Comparison of ENCODE assay signal across 1 cellular context in the genomic region with DNA sequence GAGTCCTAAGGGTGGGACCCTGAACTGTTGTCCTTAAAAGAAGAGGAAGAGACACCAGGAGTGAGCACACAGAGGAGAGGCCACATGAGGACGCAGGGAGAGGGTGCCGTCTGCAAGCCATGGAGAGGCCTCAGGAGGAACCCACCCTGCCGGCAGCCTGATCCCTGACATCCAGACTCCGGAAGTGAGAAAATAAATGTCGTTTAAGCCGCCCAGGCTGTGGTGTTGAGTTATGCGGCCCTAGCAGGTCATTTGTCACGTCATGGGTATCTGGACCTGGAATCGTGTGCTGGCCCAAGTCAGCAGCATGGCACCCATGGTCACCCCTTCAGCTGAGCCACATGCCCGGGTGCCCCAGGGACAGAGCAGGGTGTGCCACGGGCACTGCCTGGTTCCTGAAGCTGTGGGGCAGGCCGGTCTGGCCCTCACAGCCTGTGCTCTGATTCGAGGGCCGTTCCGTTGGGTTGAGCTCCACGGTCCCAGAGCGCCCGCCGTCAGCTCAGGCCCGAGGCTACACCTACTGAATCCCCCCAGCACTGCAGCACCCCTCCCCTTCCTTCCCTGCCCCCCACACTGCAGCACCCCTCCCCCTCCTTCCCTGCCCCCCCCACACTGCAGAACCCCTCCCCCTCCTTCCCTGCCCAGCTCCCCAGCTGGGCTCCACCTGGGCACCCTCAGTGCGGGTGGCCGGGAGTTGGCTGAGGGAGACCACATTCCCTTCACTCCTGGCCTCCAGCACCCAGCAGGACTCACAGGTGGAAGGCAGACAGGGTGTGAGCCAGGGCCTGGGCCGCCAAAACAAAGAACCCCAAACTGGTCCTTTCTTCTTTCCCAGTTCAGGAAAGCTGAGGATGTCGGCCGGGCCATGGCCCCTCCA.
TF ChIP-seq lines count a peak whose summit lies in the region.

No MANE protein-coding gene starts in this region.

TF ChIP-seq in HepG2, 621 proteins besides CTCF, POLR2A, EP300 and RAD21:
- 0 out of 2 replicates have a peak, but pooled peaks have one; percentile 14 for TF ChIP-seq KMT2B (CRISPR knock-in tag; IDR thresholded peaks at IDR 0.05)
- no peak for TF ChIP-seq FOXP1 (IDR thresholded peaks at IDR 0.05)
- TF ChIP-seq FOXP1 (CRISPR knock-in tag; IDR thresholded peaks at IDR 0.05), result no peak
- TF ChIP-seq, protein P1, sequence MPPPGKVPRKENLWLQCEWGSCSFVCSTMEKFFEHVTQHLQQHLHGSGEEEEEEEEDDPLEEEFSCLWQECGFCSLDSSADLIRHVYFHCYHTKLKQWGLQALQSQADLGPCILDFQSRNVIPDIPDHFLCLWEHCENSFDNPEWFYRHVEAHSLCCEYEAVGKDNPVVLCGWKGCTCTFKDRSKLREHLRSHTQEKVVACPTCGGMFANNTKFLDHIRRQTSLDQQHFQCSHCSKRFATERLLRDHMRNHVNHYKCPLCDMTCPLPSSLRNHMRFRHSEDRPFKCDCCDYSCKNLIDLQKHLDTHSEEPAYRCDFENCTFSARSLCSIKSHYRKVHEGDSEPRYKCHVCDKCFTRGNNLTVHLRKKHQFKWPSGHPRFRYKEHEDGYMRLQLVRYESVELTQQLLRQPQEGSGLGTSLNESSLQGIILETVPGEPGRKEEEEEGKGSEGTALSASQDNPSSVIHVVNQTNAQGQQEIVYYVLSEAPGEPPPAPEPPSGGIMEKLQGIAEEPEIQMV (CRISPR knock-in tag; IDR thresholded peaks at IDR 0.05; ENCODE audit: low read depth), result 0 out of 2 replicates have a peak, but pooled peaks have one; percentile 19
- TF ChIP-seq ZNF331 (CRISPR knock-in tag; IDR thresholded peaks at IDR 0.05), result no peak
- no peak for TF ChIP-seq ZNF781 (CRISPR knock-in tag; IDR thresholded peaks at IDR 0.05; ENCODE audit: borderline replicate concordance, not compliant biosample characterization)
- TF ChIP-seq HNRNPL (IDR thresholded peaks at IDR 0.05; ENCODE audit: low read depth, low read length), result peak; percentile 76
- TF ChIP-seq SAP130 (CRISPR knock-in tag; IDR thresholded peaks at IDR 0.05; ENCODE audit: low read depth), result 0 out of 2 replicates have a peak, but pooled peaks have one; percentile 11
- no peak for TF ChIP-seq MYNN (CRISPR knock-in tag; IDR thresholded peaks at IDR 0.05; ENCODE audit: low read depth)
- TF ChIP-seq ZNF768 (CRISPR knock-in tag; IDR thresholded peaks at IDR 0.05), result 0 out of 2 replicates have a peak, but pooled peaks have one; percentile 31
- TF ChIP-seq ZNF10 (CRISPR knock-in tag; IDR thresholded peaks at IDR 0.05; ENCODE audit: borderline replicate concordance, low read depth), result no peak
- TF ChIP-seq, protein P2, sequence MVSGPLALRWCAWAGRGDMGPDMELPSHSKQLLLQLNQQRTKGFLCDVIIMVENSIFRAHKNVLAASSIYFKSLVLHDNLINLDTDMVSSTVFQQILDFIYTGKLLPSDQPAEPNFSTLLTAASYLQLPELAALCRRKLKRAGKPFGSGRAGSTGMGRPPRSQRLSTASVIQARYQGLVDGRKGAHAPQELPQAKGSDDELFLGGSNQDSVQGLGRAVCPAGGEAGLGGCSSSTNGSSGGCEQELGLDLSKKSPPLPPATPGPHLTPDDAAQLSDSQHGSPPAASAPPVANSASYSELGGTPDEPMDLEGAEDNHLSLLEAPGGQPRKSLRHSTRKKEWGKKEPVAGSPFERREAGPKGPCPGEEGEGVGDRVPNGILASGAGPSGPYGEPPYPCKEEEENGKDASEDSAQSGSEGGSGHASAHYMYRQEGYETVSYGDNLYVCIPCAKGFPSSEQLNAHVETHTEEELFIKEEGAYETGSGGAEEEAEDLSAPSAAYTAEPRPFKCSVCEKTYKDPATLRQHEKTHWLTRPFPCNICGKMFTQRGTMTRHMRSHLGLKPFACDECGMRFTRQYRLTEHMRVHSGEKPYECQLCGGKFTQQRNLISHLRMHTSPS (CRISPR knock-in tag; IDR thresholded peaks at IDR 0.05; ENCODE audit: low read depth), result 0 out of 2 replicates have a peak, but pooled peaks have one; percentile 42
- TF ChIP-seq, protein P3, sequence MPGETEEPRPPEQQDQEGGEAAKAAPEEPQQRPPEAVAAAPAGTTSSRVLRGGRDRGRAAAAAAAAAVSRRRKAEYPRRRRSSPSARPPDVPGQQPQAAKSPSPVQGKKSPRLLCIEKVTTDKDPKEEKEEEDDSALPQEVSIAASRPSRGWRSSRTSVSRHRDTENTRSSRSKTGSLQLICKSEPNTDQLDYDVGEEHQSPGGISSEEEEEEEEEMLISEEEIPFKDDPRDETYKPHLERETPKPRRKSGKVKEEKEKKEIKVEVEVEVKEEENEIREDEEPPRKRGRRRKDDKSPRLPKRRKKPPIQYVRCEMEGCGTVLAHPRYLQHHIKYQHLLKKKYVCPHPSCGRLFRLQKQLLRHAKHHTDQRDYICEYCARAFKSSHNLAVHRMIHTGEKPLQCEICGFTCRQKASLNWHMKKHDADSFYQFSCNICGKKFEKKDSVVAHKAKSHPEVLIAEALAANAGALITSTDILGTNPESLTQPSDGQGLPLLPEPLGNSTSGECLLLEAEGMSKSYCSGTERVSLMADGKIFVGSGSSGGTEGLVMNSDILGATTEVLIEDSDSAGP (CRISPR knock-in tag; IDR thresholded peaks at IDR 0.05; ENCODE audit: borderline replicate concordance), result 0 out of 2 replicates have a peak, but pooled peaks have one; percentile 3
- peak; percentile 24; the same call in 1 of the 2 replicates for TF ChIP-seq ZNF891 (CRISPR knock-in tag; IDR thresholded peaks at IDR 0.05)
- TF ChIP-seq RXRB (CRISPR knock-in tag; IDR thresholded peaks at IDR 0.05; ENCODE audit: borderline replicate concordance), result peak; percentile 47
- TF ChIP-seq ZNF549 (CRISPR knock-in tag; IDR thresholded peaks at IDR 0.05), result no peak
- peak; percentile 31 for TF ChIP-seq AGO2 (optimal IDR thresholded peaks at IDR 0.05; ENCODE audit: low read depth, low read length)
- TF ChIP-seq ETV5 (CRISPR knock-in tag; IDR thresholded peaks at IDR 0.05; ENCODE audit: borderline replicate concordance), result peak; percentile 34; the same call in 1 of the 2 replicates
- TF ChIP-seq HNRNPLL (IDR thresholded peaks at IDR 0.05; ENCODE audit: low read depth, low read length, poor library complexity, severe bottlenecking), result peak; percentile 7
- no peak for TF ChIP-seq EHMT2 (IDR thresholded peaks at IDR 0.05; ENCODE audit: borderline replicate concordance, low read depth, low read length)
- TF ChIP-seq RFX3 (CRISPR knock-in tag; IDR thresholded peaks at IDR 0.05), result no peak
- TF ChIP-seq RARA (CRISPR knock-in tag; IDR thresholded peaks at IDR 0.05), result no peak
- no peak for TF ChIP-seq ZNF546 (CRISPR knock-in tag; conservative IDR thresholded peaks at IDR 0.05)
- TF ChIP-seq, protein P4, sequence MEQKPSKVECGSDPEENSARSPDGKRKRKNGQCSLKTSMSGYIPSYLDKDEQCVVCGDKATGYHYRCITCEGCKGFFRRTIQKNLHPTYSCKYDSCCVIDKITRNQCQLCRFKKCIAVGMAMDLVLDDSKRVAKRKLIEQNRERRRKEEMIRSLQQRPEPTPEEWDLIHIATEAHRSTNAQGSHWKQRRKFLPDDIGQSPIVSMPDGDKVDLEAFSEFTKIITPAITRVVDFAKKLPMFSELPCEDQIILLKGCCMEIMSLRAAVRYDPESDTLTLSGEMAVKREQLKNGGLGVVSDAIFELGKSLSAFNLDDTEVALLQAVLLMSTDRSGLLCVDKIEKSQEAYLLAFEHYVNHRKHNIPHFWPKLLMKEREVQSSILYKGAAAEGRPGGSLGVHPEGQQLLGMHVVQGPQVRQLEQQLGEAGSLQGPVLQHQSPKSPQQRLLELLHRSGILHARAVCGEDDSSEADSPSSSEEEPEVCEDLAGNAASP (CRISPR knock-in tag; IDR thresholded peaks at IDR 0.05; ENCODE audit: borderline replicate concordance), result peak; percentile 81; the same call in 1 of the 2 replicates
- no peak for TF ChIP-seq CHD2 (IDR thresholded peaks at IDR 0.05; ENCODE audit: low read depth, low read length)
- no peak for TF ChIP-seq NFE2L1 (CRISPR knock-in tag; IDR thresholded peaks at IDR 0.05; ENCODE audit: borderline replicate concordance)
- TF ChIP-seq ZBTB38 (CRISPR knock-in tag; IDR thresholded peaks at IDR 0.05), result peak; percentile 75; the same call in 1 of the 2 replicates
- no peak for TF ChIP-seq SRF (IDR thresholded peaks at IDR 0.05; ENCODE audit: low read depth, low read length)
- TF ChIP-seq, protein P5, sequence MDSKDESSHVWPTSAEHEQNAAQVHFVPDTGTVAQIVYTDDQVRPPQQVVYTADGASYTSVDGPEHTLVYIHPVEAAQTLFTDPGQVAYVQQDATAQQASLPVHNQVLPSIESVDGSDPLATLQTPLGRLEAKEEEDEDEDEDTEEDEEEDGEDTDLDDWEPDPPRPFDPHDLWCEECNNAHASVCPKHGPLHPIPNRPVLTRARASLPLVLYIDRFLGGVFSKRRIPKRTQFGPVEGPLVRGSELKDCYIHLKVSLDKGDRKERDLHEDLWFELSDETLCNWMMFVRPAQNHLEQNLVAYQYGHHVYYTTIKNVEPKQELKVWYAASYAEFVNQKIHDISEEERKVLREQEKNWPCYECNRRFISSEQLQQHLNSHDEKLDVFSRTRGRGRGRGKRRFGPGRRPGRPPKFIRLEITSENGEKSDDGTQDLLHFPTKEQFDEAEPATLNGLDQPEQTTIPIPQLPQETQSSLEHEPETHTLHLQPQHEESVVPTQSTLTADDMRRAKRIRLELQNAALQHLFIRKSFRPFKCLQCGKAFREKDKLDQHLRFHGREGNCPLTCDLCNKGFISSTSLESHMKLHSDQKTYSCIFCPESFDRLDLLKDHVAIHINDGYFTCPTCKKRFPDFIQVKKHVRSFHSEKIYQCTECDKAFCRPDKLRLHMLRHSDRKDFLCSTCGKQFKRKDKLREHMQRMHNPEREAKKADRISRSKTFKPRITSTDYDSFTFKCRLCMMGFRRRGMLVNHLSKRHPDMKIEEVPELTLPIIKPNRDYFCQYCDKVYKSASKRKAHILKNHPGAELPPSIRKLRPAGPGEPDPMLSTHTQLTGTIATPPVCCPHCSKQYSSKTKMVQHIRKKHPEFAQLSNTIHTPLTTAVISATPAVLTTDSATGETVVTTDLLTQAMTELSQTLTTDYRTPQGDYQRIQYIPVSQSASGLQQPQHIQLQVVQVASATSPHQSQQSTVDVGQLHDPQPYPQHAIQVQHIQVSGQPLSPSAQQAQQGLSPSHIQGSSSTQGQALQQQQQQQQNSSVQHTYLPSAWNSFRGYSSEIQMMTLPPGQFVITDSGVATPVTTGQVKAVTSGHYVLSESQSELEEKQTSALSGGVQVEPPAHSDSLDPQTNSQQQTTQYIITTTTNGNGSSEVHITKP (CRISPR knock-in tag; IDR thresholded peaks at IDR 0.05; ENCODE audit: low read depth), result no peak
- TF ChIP-seq HNRNPK (IDR thresholded peaks at IDR 0.05; ENCODE audit: low read depth, low read length, poor library complexity, severe bottlenecking), result peak; percentile 64
- TF ChIP-seq, protein P6, sequence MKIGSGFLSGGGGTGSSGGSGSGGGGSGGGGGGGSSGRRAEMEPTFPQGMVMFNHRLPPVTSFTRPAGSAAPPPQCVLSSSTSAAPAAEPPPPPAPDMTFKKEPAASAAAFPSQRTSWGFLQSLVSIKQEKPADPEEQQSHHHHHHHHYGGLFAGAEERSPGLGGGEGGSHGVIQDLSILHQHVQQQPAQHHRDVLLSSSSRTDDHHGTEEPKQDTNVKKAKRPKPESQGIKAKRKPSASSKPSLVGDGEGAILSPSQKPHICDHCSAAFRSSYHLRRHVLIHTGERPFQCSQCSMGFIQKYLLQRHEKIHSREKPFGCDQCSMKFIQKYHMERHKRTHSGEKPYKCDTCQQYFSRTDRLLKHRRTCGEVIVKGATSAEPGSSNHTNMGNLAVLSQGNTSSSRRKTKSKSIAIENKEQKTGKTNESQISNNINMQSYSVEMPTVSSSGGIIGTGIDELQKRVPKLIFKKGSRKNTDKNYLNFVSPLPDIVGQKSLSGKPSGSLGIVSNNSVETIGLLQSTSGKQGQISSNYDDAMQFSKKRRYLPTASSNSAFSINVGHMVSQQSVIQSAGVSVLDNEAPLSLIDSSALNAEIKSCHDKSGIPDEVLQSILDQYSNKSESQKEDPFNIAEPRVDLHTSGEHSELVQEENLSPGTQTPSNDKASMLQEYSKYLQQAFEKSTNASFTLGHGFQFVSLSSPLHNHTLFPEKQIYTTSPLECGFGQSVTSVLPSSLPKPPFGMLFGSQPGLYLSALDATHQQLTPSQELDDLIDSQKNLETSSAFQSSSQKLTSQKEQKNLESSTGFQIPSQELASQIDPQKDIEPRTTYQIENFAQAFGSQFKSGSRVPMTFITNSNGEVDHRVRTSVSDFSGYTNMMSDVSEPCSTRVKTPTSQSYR (CRISPR knock-in tag; IDR thresholded peaks at IDR 0.05; ENCODE audit: borderline replicate concordance), result 0 out of 2 replicates have a peak, but pooled peaks have one; percentile 17
TF ChIP-seq in HepG2: peak in this region for 16.
